Comparison of ENCODE assay signal across 22 cellular contexts in genomic region chr9:72813544-72813943, GRCh38.
"Had no signal": no experiment of that assay in that cellular context is flagged by ENCODE, and none has a peak within 500 bp of the region (broad histone marks: within the 10 kb centered on the region; RNA-seq: fewer than 3 reads in every experiment).

No MANE protein-coding gene starts in this region.

- H3K4me3 ChIP-seq: MG63, SJSA1, SK-N-MC had no signal

- H3K27me3 ChIP-seq: MG63, SJSA1 had no signal

- FAIRE-seq: RCC 7860 had no signal

- H3K9me3 ChIP-seq: MG63, SJSA1 had no signal

- DNase-seq: IMR-90, Karpas-422, KG1, MG63, NCI-H1092, NCI-H1105 treated with DMSO at 0.1 percent for 48 hours, NCI-H1417 treated with DMSO at 0.1 percent for 48 hours, NCI-H146, NCI-H187, NCI-H2029, NCI-H2081 treated with DMSO at 0.1 percent for 48 hours, NCI-H2171, NCI-H226, NCI-H446, NCI-H510A, NCI-H524 treated with DMSO at 0.1 percent for 48 hours, Right ventricle myocardium superior, RPMI8226, SIG-M5 had no signal

- H3K27ac ChIP-seq: SJSA1, SK-N-MC had no signal

- H3K4me1 ChIP-seq: SJSA1 had no signal

- H3K36me3 ChIP-seq: MG63, SJSA1 had no signal
